10 cellular contexts compared by ENCODE assay signal in the genomic region with DNA sequence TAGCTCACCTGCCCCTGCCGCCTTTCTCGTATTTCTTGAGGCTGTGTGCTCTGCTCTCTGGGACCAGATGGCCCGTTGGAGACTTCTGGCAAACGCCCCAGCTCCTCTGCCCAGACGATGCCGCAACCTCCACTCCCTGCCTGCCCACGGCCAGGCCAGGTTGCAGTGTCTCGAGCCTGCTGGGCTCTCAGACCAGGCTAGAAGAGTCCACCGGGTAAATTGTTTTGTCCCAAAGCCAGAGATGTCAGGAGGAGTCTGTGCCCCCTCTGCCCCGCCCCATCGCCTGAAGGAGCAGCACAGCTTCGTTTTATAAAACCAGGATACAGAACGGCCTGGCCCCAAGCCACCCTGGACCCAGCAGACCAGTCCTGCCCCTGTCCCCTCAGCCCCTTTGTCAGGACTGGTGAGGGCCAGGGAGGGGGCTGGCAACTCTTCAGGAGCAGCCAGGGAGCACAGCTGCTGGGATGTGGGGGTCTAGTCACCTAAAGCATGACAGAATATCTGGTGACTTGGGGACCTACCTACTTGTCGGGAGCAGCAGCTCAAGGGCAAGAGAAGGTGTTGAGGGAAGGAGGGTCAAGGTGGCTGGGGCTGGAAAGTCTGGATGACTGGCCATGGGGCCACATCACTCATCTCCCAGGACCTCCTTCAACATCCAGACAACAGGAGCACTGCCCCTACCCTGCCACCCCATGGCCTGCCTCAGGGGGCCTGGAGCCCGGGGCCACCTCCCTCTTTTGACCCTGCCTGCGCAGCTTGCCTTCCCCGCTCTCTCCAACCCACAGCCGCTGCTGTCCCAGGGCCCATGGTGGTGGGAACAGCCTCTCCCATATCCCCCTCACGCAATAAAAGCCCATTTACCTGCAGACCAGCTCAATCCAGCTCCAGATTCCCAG. TPM values are rescaled to one million over a fixed set of nuclear protein-coding genes. Genes with fewer than 3 reads are reported as not detected.
DNase-seq lines count a peak whose midpoint lies in the region; ATAC-seq and TF ChIP-seq lines count a peak whose summit lies in the region.
"Had no signal": no experiment of that assay in that cellular context is flagged by ENCODE, and none has a peak within 500 bp of the region (broad histone marks: within the 10 kb centered on the region; RNA-seq: fewer than 3 reads in every experiment).

No MANE protein-coding gene starts in this region.

- no peaks in the 10 kb centered on the region for H3K27me3 ChIP-seq in esophagus muscularis mucosa
- no peaks in the 10 kb centered on the region for H3K27me3 ChIP-seq in gastrocnemius medialis

- TF ChIP-seq POLR2A in esophagus muscularis mucosa (IDR thresholded peaks at IDR 0.05; ENCODE audit: low read depth) (no peak), gastrocnemius medialis (IDR thresholded peaks at IDR 0.05) (no peak)

- H3K9me3 ChIP-seq in esophagus muscularis mucosa (no peaks in the 10 kb centered on the region), gastrocnemius medialis (no peaks in the 10 kb centered on the region)

- intact Hi-C loops in activated CD4-positive, alpha-beta T cell treated with anti-CD3 and anti-CD28 coated beads, Interleukin-2, amount 10 ng/mL, durations not matched to agents 24 days and 14 days (cut with micrococcal nuclease) = no loop called here
- intact Hi-C loops in esophagus muscularis mucosa (cut with DNase I) (no loop called here), gastrocnemius medialis (cut with DNase I; ENCODE audit: low total_unique reads) (no loop called here)

- peak overlapping the region; percentile 4 for H3K27ac Mint-ChIP-seq in activated CD4-positive, alpha-beta T cell treated with anti-CD3 and anti-CD28 coated beads, Interleukin-2, amount 10 ng/mL, durations not matched to agents 24 days and 14 days
- H3K27ac Mint-ChIP-seq in stimulated activated naive CD8-positive, alpha-beta T cell treated with anti-CD3 and anti-CD28 coated beads, Interleukin-15, amount 100 ng/mL, for 72 hours = peak overlapping the region in 1 of 2 donors; percentile 40

- peak; percentile 25 to 65 for ATAC-seq in gastrocnemius medialis
- no peak for ATAC-seq in stimulated activated naive CD8-positive, alpha-beta T cell treated with anti-CD3 and anti-CD28 coated beads, Interleukin-15, amount 100 ng/mL, for 72 hours

- in situ Hi-C loops in gastrocnemius medialis (cut with MboI; ENCODE audit: low sequenced_read_pairs in 4 of 4) = no loop called here

- H3K27ac ChIP-seq in esophagus muscularis mucosa (replicated peaks in 1 of 4) = peak overlapping the region; percentile 78 to 82 (median 81)
- H3K27ac ChIP-seq in gastrocnemius medialis = no peak overlapping the region
- H3K27ac ChIP-seq: coronary artery had no signal

- peaks cover 48% of the 10 kb centered on the region for H3K4me1 Mint-ChIP-seq in activated CD4-positive, alpha-beta T cell treated with anti-CD3 and anti-CD28 coated beads, Interleukin-2, amount 10 ng/mL, durations not matched to agents 24 days and 14 days
- H3K4me1 Mint-ChIP-seq in stimulated activated naive CD8-positive, alpha-beta T cell treated with anti-CD3 and anti-CD28 coated beads, Interleukin-15, amount 100 ng/mL, for 72 hours = peaks cover 65% of the 10 kb centered on the region

- H3K36me3 Mint-ChIP-seq in activated CD4-positive, alpha-beta T cell treated with anti-CD3 and anti-CD28 coated beads, Interleukin-2, amount 10 ng/mL, durations not matched to agents 24 days and 14 days (ENCODE audit: low read depth) = no peaks in the 10 kb centered on the region

- H3K9me3 Mint-ChIP-seq in activated CD4-positive, alpha-beta T cell treated with anti-CD3 and anti-CD28 coated beads, Interleukin-2, amount 10 ng/mL, durations not matched to agents 24 days and 14 days = no peaks in the 10 kb centered on the region
- no peaks in the 10 kb centered on the region for H3K9me3 Mint-ChIP-seq in stimulated activated naive CD8-positive, alpha-beta T cell treated with anti-CD3 and anti-CD28 coated beads, Interleukin-15, amount 100 ng/mL, for 72 hours
- H3K9me3 Mint-ChIP-seq: activated T-cell treated with anti-CD3 and anti-CD28 coated beads, Interleukin-2, amount 50 U/mL, for 72 hours had no signal

- H3K36me3 ChIP-seq in esophagus muscularis mucosa (no peaks in the 10 kb centered on the region), gastrocnemius medialis (no peaks in the 10 kb centered on the region)

- TF ChIP-seq EP300 in esophagus muscularis mucosa (IDR thresholded peaks at IDR 0.05) = no peak

- no peak for DNase-seq in activated CD4-positive, alpha-beta T cell treated with anti-CD3 and anti-CD28 coated beads, Interleukin-2, amount 10 ng/mL, durations not matched to agents 24 days and 14 days
- DNase-seq in activated CD4-positive, alpha-beta T cell treated with anti-CD3 and anti-CD28 coated beads, Interleukin-2, amount 50 U/mL, for 4 hours = no peak
- DNase-seq in NCI-H2171 treated with DMSO at 0.1 percent for 48 hours (lab: John Stamatoyannopoulos, UW) = peak; percentile 76
- DNase-seq in esophagus muscularis mucosa (ENCODE audit: extremely low spot score) = no peak
- DNase-seq in gastrocnemius medialis = peak in 1 of 2 donors; percentile 59
- no peak for DNase-seq in GM19240 (ENCODE audit: insufficient read length, low spot score)
- DNase-seq in NCI-H82 (lab: John Stamatoyannopoulos, UW) = no peak
- DNase-seq in stimulated activated naive CD8-positive, alpha-beta T cell treated with anti-CD3 and anti-CD28 coated beads, Interleukin-15, amount 100 ng/mL, for 72 hours = no peak
- DNase-seq: activated T-cell treated with anti-CD3 and anti-CD28 coated beads, Interleukin-2, amount 50 U/mL, for 72 hours had no signal

- H3K27me3 Mint-ChIP-seq in activated CD4-positive, alpha-beta T cell treated with anti-CD3 and anti-CD28 coated beads, Interleukin-2, amount 10 ng/mL, durations not matched to agents 24 days and 14 days = no peaks in the 10 kb centered on the region
- no peaks in the 10 kb centered on the region for H3K27me3 Mint-ChIP-seq in stimulated activated naive CD8-positive, alpha-beta T cell treated with anti-CD3 and anti-CD28 coated beads, Interleukin-15, amount 100 ng/mL, for 72 hours

- no peak overlapping the region for H3K4me3 ChIP-seq in esophagus muscularis mucosa
- H3K4me3 ChIP-seq in gastrocnemius medialis = no peak overlapping the region
- H3K4me3 ChIP-seq: coronary artery had no signal

- no peak for TF ChIP-seq CTCF in esophagus muscularis mucosa (IDR thresholded peaks at IDR 0.05)
- no peak for TF ChIP-seq CTCF in gastrocnemius medialis (IDR thresholded peaks at IDR 0.05 in 4 of 5, conservative IDR thresholded peaks at IDR 0.05 in 1 of 5)

- H3K4me3 Mint-ChIP-seq in activated CD4-positive, alpha-beta T cell treated with anti-CD3 and anti-CD28 coated beads, Interleukin-2, amount 10 ng/mL, durations not matched to agents 24 days and 14 days = no peak overlapping the region
- H3K4me3 Mint-ChIP-seq in stimulated activated naive CD8-positive, alpha-beta T cell treated with anti-CD3 and anti-CD28 coated beads, Interleukin-15, amount 100 ng/mL, for 72 hours = no peak overlapping the region

- H3K4me1 ChIP-seq in esophagus muscularis mucosa (peaks cover 49 to 70% (median 63%) of the 10 kb centered on the region in 4 donors), gastrocnemius medialis (peaks cover 0 to 6% of the 10 kb centered on the region in 2 donors)

- WGBS in esophagus muscularis mucosa = 63% methylated on average over 19 of the region's 19 CpGs

RNA-seq across cellular contexts. Expression of gene LBR, which starts 33.9 kb away (rescaled TPM):
- total RNA-seq in activated CD4-positive, alpha-beta T cell treated with anti-CD3 and anti-CD28 coated beads, Interleukin-2, amount 10 ng/mL, durations not matched to agents 24 days and 14 days = 189 and 195 TPM in 2 replicates
- total RNA-seq in esophagus muscularis mucosa = 100 to 1,000 TPM in 1 of 4 donors, 10 to 100 TPM in 3; 82.3 to 157 (median 85.1) TPM
- 10 to 100 TPM; 16.5 to 19.8 (median 18.5) TPM for total RNA-seq in gastrocnemius medialis

Comparison
In these comparisons a context has a peak if more than half of its experiments do, and no peak if none do; other contexts are left out.
1. H3K27ac ChIP-seq: peak in esophagus muscularis mucosa (4 of 4); none in gastrocnemius medialis (0 of 4).